ENCODE assay signal across 7 cellular contexts in the genomic region with DNA sequence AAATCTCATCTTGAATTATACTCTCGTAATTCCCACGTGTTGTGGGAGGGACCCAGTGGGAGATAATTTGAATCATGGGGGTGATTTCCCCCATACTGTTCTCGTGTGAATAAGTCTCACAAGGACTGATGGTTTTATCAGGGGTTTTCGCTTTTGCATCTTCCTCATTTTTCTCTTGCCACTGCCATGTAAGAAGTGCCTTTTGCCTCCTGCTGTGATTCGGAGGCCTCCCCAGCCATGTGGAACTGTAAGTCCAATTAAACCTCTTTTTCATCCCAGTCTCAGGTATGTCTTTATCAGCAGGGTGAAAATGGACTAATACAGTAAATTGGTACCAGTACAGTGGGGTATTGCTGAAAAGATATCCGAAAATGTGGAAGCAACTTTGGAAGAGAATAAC. TPM values are rescaled to one million over a fixed set of nuclear protein-coding genes. Genes with fewer than 3 reads are reported as not detected.
"Had no signal": no experiment of that assay in that cellular context is flagged by ENCODE, and none has a peak within 500 bp of the region (broad histone marks: within the 10 kb centered on the region; RNA-seq: fewer than 3 reads in every experiment).

No MANE protein-coding gene starts in this region.

RNA-seq across cellular contexts. Expression of gene ZFYVE28, which starts 37.8 kb away (rescaled TPM):
- total RNA-seq: SJCRH30 had no signal

RNA-seq across cellular contexts. Expression of gene CFAP99, which starts 38.2 kb away (rescaled TPM):
- total RNA-seq: OCI-LY7, PC-3, Right ventricle myocardium inferior, Right ventricle myocardium superior, SJCRH30, SJSA1, SK-MEL-5 had no signal
